Comparison of ENCODE assay signal across 2 cellular contexts in genomic region chr14:74038015-74038859, GRCh38.
TF ChIP-seq lines count a peak whose summit lies in the region.

No MANE protein-coding gene starts in this region.

TF ChIP-seq in HCT116, 20 proteins besides CTCF, POLR2A, EP300 and RAD21:
- TF ChIP-seq POLR2AphosphoS5 (IDR thresholded peaks at IDR 0.05; ENCODE audit: low read depth, low read length), result no peak
- TF ChIP-seq SP1 (IDR thresholded peaks at IDR 0.05; ENCODE audit: low read depth), result no peak
- no peak for TF ChIP-seq EGR1 (IDR thresholded peaks at IDR 0.05; ENCODE audit: low read depth)
- 0 out of 2 replicates have a peak, but pooled peaks have one; percentile 19 for TF ChIP-seq FOSL1 (IDR thresholded peaks at IDR 0.05; ENCODE audit: low read depth)
- no peak for TF ChIP-seq YY1 (IDR thresholded peaks at IDR 0.05; ENCODE audit: extremely low read depth, insufficient replicate concordance, low read depth, low read length)
- TF ChIP-seq ZFX (IDR thresholded peaks at IDR 0.05), result no peak
- no peak for TF ChIP-seq SRF (IDR thresholded peaks at IDR 0.05; ENCODE audit: low read depth)
- TF ChIP-seq, protein P1, sequence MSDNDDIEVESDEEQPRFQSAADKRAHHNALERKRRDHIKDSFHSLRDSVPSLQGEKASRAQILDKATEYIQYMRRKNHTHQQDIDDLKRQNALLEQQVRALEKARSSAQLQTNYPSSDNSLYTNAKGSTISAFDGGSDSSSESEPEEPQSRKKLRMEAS (IDR thresholded peaks at IDR 0.05), result no peak
TF ChIP-seq in HCT116: peak in this region for 1.

TF ChIP-seq in HepG2, 621 proteins besides CTCF, POLR2A, EP300 and RAD21:
- TF ChIP-seq KIAA2018 (CRISPR knock-in tag; IDR thresholded peaks at IDR 0.05; ENCODE audit: borderline replicate concordance), result no peak
- peak; percentile 27; the same call in 1 of the 2 replicates for TF ChIP-seq SMC3 (IDR thresholded peaks at IDR 0.05; ENCODE audit: low read length)
- peak; percentile 53; the same call in 1 of the 2 replicates for TF ChIP-seq MAFF (IDR thresholded peaks at IDR 0.05; ENCODE audit: low read depth, low read length)
- TF ChIP-seq ZMYM2 (CRISPR knock-in tag; IDR thresholded peaks at IDR 0.05), result no peak
- TF ChIP-seq MAFK (conservative IDR thresholded peaks at IDR 0.05 in 1 of 2, IDR thresholded peaks at IDR 0.05 in 1 of 2; ENCODE audit: low read length in 2 of 2), result peak; percentile 33 to 48; a peak in 1 of 4 replicates
- no peak for TF ChIP-seq ZSCAN5A (CRISPR knock-in tag; IDR thresholded peaks at IDR 0.05; ENCODE audit: borderline replicate concordance)
- no peak for TF ChIP-seq XRCC5 (optimal IDR thresholded peaks at IDR 0.05; ENCODE audit: low read length)
- no peak for TF ChIP-seq ARHGAP35 (CRISPR knock-in tag; IDR thresholded peaks at IDR 0.05; ENCODE audit: borderline replicate concordance)
- TF ChIP-seq ATF5 (CRISPR knock-in tag; IDR thresholded peaks at IDR 0.05; ENCODE audit: low read depth), result no peak
- TF ChIP-seq ZNF790 (CRISPR knock-in tag; IDR thresholded peaks at IDR 0.05; ENCODE audit: borderline replicate concordance), result no peak
- TF ChIP-seq KLF16 (CRISPR knock-in tag; IDR thresholded peaks at IDR 0.05), result 0 out of 4 replicates have a peak, but pooled peaks of 1 of the 2 experiments have one; percentile 32
- TF ChIP-seq STAG1 (CRISPR knock-in tag; IDR thresholded peaks at IDR 0.05), result peak; percentile 79
- TF ChIP-seq NFATC3 (CRISPR knock-in tag; IDR thresholded peaks at IDR 0.05), result no peak
- no peak for TF ChIP-seq ZNF44 (CRISPR knock-in tag; IDR thresholded peaks at IDR 0.05)
- TF ChIP-seq ZNF775 (CRISPR knock-in tag; IDR thresholded peaks at IDR 0.05; ENCODE audit: borderline replicate concordance), result no peak
- no peak for TF ChIP-seq ZNF382 (CRISPR knock-in tag; IDR thresholded peaks at IDR 0.05; ENCODE audit: borderline replicate concordance)
- no peak for TF ChIP-seq ZBTB7B (CRISPR knock-in tag; IDR thresholded peaks at IDR 0.05)
TF ChIP-seq in HepG2: peak in this region for 5.
